ENCODE assay signal across 1 cellular context in the genomic region with DNA sequence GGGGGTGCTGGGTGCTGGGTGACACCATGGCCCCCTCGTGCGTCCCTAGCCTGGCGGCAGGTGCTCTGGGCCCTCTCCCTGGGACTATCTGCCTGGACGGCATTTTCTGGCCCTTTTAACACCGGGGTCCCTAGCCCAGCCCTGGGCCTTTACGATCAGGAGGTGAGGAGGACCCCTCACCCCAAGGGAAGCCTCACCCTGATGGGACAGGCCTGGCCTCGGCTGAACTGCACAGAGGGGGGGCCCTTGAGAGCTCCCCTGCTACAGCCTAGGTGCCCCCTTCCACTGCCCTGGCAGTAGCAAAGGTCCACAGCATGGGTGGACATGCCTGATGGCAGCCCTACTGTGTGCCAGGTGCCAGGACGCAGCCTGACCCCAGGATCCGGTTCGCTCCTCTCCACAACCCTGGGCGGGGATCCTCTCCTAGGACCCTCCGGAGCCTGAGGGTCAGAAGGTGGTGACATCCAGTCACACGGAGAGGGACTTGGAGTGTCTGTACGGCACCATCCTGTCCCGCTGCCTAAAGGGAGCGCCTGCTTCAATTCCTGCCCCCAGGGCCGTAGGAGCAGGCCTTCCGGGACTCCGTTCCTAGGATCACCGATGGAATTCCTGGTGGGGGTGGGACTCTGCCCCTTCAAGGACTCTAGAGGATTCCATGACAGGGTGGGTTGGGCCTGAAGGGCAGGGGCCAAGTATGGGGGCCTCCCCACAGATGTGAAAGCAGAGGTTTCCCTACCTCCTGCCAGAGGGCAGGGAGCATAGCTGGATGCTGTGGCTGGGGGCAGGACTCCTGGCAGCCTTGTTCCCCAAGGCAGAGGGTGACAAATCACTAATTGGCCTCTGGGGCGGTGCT.
TF ChIP-seq lines count a peak whose summit lies in the region.

No MANE protein-coding gene starts in this region.

TF ChIP-seq in HepG2, 621 proteins besides CTCF, POLR2A, EP300 and RAD21:
- no peak for TF ChIP-seq ZBTB20 (CRISPR knock-in tag; IDR thresholded peaks at IDR 0.05; ENCODE audit: borderline replicate concordance, low read depth)
- TF ChIP-seq SMAD1 (CRISPR knock-in tag; IDR thresholded peaks at IDR 0.05; ENCODE audit: borderline replicate concordance, low read depth) = 0 out of 2 replicates have a peak, but pooled peaks have one; percentile 3
- TF ChIP-seq SP4 (CRISPR knock-in tag; IDR thresholded peaks at IDR 0.05) = 0 out of 2 replicates have a peak, but pooled peaks have one; percentile 4
- TF ChIP-seq ZKSCAN1 (IDR thresholded peaks at IDR 0.05; ENCODE audit: low read length) = peak; percentile 84
- TF ChIP-seq ZBTB38 (CRISPR knock-in tag; IDR thresholded peaks at IDR 0.05) = peak; percentile 88
- no peak for TF ChIP-seq PCBP2 (optimal IDR thresholded peaks at IDR 0.05; ENCODE audit: low read depth, low read length, poor library complexity, severe bottlenecking)
- TF ChIP-seq SALL2 (CRISPR knock-in tag; IDR thresholded peaks at IDR 0.05) = 0 out of 2 replicates have a peak, but pooled peaks have one; percentile 9
- TF ChIP-seq ZHX1 (CRISPR knock-in tag; IDR thresholded peaks at IDR 0.05; ENCODE audit: low read depth) = 0 out of 2 replicates have a peak, but pooled peaks have one; percentile 22
- no peak for TF ChIP-seq ARID5B (CRISPR knock-in tag; IDR thresholded peaks at IDR 0.05)
- TF ChIP-seq PATZ1 (CRISPR knock-in tag; IDR thresholded peaks at IDR 0.05) = peak; percentile 56
- TF ChIP-seq KDM1A (CRISPR knock-in tag; IDR thresholded peaks at IDR 0.05) = no peak
- TF ChIP-seq, protein P1, sequence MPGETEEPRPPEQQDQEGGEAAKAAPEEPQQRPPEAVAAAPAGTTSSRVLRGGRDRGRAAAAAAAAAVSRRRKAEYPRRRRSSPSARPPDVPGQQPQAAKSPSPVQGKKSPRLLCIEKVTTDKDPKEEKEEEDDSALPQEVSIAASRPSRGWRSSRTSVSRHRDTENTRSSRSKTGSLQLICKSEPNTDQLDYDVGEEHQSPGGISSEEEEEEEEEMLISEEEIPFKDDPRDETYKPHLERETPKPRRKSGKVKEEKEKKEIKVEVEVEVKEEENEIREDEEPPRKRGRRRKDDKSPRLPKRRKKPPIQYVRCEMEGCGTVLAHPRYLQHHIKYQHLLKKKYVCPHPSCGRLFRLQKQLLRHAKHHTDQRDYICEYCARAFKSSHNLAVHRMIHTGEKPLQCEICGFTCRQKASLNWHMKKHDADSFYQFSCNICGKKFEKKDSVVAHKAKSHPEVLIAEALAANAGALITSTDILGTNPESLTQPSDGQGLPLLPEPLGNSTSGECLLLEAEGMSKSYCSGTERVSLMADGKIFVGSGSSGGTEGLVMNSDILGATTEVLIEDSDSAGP (CRISPR knock-in tag; IDR thresholded peaks at IDR 0.05; ENCODE audit: borderline replicate concordance) = no peak
- no peak for TF ChIP-seq ZNF547 (CRISPR knock-in tag; IDR thresholded peaks at IDR 0.05)
- TF ChIP-seq ZBTB4 (CRISPR knock-in tag; IDR thresholded peaks at IDR 0.05; ENCODE audit: borderline replicate concordance) = 0 out of 2 replicates have a peak, but pooled peaks have one; percentile 5
- peak; percentile 58 for TF ChIP-seq AGO2 (optimal IDR thresholded peaks at IDR 0.05; ENCODE audit: low read depth, low read length)
- TF ChIP-seq, protein P2, sequence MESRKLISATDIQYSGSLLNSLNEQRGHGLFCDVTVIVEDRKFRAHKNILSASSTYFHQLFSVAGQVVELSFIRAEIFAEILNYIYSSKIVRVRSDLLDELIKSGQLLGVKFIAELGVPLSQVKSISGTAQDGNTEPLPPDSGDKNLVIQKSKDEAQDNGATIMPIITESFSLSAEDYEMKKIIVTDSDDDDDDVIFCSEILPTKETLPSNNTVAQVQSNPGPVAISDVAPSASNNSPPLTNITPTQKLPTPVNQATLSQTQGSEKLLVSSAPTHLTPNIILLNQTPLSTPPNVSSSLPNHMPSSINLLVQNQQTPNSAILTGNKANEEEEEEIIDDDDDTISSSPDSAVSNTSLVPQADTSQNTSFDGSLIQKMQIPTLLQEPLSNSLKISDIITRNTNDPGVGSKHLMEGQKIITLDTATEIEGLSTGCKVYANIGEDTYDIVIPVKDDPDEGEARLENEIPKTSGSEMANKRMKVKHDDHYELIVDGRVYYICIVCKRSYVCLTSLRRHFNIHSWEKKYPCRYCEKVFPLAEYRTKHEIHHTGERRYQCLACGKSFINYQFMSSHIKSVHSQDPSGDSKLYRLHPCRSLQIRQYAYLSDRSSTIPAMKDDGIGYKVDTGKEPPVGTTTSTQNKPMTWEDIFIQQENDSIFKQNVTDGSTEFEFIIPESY (CRISPR knock-in tag; IDR thresholded peaks at IDR 0.05) = peak; percentile 94
